21 cellular contexts compared by ENCODE assay signal in the genomic region with DNA sequence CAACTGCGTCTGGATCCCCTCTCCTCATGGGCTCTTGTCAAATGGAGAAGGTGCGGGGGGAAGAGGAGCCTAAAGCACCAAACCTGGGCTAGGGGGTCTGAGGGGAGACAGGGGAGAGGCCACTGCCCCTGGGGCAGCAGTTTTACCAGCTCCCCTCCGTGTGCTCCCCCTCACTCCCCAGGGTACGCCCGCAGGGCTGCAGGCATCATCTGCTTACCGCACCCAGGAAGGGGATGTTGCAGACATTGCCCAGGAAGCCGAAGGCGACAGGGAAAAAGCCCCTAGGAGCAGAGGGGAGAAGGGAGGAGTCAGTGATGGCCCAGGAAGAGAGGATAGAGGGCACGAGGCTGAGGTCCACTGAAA. TPM values are rescaled to one million over a fixed set of nuclear protein-coding genes. Genes with fewer than 3 reads are reported as not detected.
DNase-seq lines count a peak whose midpoint lies in the region; ATAC-seq, FAIRE-seq and TF ChIP-seq lines count a peak whose summit lies in the region.
"Had no signal": no experiment of that assay in that cellular context is flagged by ENCODE, and none has a peak within 500 bp of the region (broad histone marks: within the 10 kb centered on the region; RNA-seq: fewer than 3 reads in every experiment).

No MANE protein-coding gene starts in this region.

- H3K27ac ChIP-seq in AG04450 (ENCODE audit: low read depth, low read length), result peak overlapping the region; percentile 63
- no peak overlapping the region; the same call in 1 of the 2 replicates for H3K27ac ChIP-seq in H1 (ENCODE audit: low read depth, low read length)
- H3K27ac ChIP-seq: esophagus squamous epithelium, skin epidermis, suprapubic skin had no signal

- no peak overlapping the region for H2BK120ac ChIP-seq in H1 (replicated peaks; ENCODE audit: low read depth, low read length)

- H3K36me3 Mint-ChIP-seq in HFFc6 (ENCODE audit: low read depth) (no peaks in the 10 kb centered on the region), nephron (ENCODE audit: low read depth) (no peaks in the 10 kb centered on the region)
- H3K36me3 Mint-ChIP-seq: CD8-positive, alpha-beta memory T cell; naive B cell had no signal

- no peak overlapping the region for H3K23ac ChIP-seq in H1 (ENCODE audit: insufficient read length)

- H3K9me3 ChIP-seq in AG04450 (ENCODE audit: control insufficient read depth, insufficient read depth, low read length) (no peaks in the 10 kb centered on the region), H1 (ENCODE audit: insufficient read depth in 2 of 2, low read depth in 1 of 2, low read length in 1 of 2) (no peaks in the 10 kb centered on the region)
- H3K9me3 ChIP-seq: adrenal gland, esophagus squamous epithelium, suprapubic skin had no signal

- H3K27me3 Mint-ChIP-seq in HFFc6 (ENCODE audit: insufficient read depth), result no peaks in the 10 kb centered on the region
- peaks cover 28% of the 10 kb centered on the region for H3K27me3 Mint-ChIP-seq in nephron (ENCODE audit: low read depth)

- H3K18ac ChIP-seq in H1 (ENCODE audit: extremely low read depth, low read length), result no peak overlapping the region

- H3K4me2 ChIP-seq in H1 (ENCODE audit: insufficient read depth in 1 of 2, low read depth in 2 of 2, low read length in 2 of 2), result no peak overlapping the region

- H2BK15ac ChIP-seq in H1 (ENCODE audit: low read length), result no peak overlapping the region

- peaks cover 5% of the 10 kb centered on the region for H3K79me1 ChIP-seq in H1 (ENCODE audit: low read depth, low read length)

- H4K5ac ChIP-seq in H1 (ENCODE audit: insufficient read length, low read depth, low read length), result no peak overlapping the region

- peaks cover 59% of the 10 kb centered on the region for H3K4me1 Mint-ChIP-seq in HFFc6 (ENCODE audit: low read depth)
- peaks cover 15% of the 10 kb centered on the region for H3K4me1 Mint-ChIP-seq in nephron

- H3K14ac ChIP-seq in H1 (ENCODE audit: insufficient read length), result no peak overlapping the region

- no peak for TF ChIP-seq EP300 in H1 (IDR thresholded peaks at IDR 0.05; ENCODE audit: borderline replicate concordance in 1 of 2, low read depth in 2 of 2, low read length in 2 of 2)

- H3K4me3 Mint-ChIP-seq in HFFc6, result no peak overlapping the region
- no peak overlapping the region for H3K4me3 Mint-ChIP-seq in nephron
- H3K4me3 Mint-ChIP-seq: CD8-positive, alpha-beta memory T cell had no signal

- no peak overlapping the region for H2AK5ac ChIP-seq in H1 (ENCODE audit: low read depth, low read length)

- TF ChIP-seq POLR2A in H1 (IDR thresholded peaks at IDR 0.05; ENCODE audit: control extremely low read depth in 1 of 2, low read depth in 2 of 2, low read length in 2 of 2), result no peak

- H3K4ac ChIP-seq in H1 (replicated peaks; ENCODE audit: insufficient read length, low read depth, low read length), result no peak overlapping the region

- H4K20me1 ChIP-seq in H1 (replicated peaks in 1 of 2; ENCODE audit: control insufficient read depth in 1 of 2, insufficient read depth in 2 of 2, low read length in 2 of 2), result peaks cover 0 to 6% of the 10 kb centered on the region in 2 experiments

- WGBS in H1 (ENCODE audit: extremely low coverage in 1 of 2, insufficient coverage in 1 of 2, insufficient read length in 1 of 2, insufficient replicate concordance in 2 of 2, low coverage in 1 of 2, low lambda C conversion rate in 2 of 2, missing lambda C conversion rate in 1 of 2), 2 experiments, result 80% methylated on average over 9 of the region's 9 CpGs; no CpG with 5 or more reads in 1 of the 2 experiments

- H3K9me3 Mint-ChIP-seq in HFFc6 (no peaks in the 10 kb centered on the region), nephron (no peaks in the 10 kb centered on the region)
- H3K9me3 Mint-ChIP-seq: CD8-positive, alpha-beta memory T cell; naive B cell had no signal

- POLR2A ChIA-PET in AG04450 (lab: Yijun Ruan, JAX), result interaction anchor here (0.9 to 1.0 kb wide), 2 partner anchors 8 to 27 kb away, joined by 4 to 5 read pairs; no protein-coding TSS in a partner anchor
- POLR2A ChIA-PET in H1 (lab: Charles Lee; ENCODE audit: partially characterized antibody), result interaction anchor here (1.8 kb wide), 1 partner anchor 10 kb away, joined by 10 read pairs; no protein-coding TSS in a partner anchor

- H3K56ac ChIP-seq in H1 (replicated peaks; ENCODE audit: insufficient read length, low read depth, low read length), result no peak overlapping the region

- H3K4me1 ChIP-seq in H1 (replicated peaks in 1 of 4; ENCODE audit: control insufficient read depth in 3 of 4, insufficient read depth in 4 of 4, low read length in 3 of 4), result peaks cover 0 to 5% (median 0%) of the 10 kb centered on the region in 4 experiments; a peak in 3 of 7 replicates
- H3K4me1 ChIP-seq: adrenal gland had no signal

- no peak overlapping the region for H3K9ac ChIP-seq in H1 (replicated peaks in 1 of 4; ENCODE audit: extremely low read depth in 1 of 4, low read depth in 3 of 4, low read length in 3 of 4)

- H3K4me3 ChIP-seq in AG04450 (ENCODE audit: low read depth, low read length), result no peak overlapping the region
- no peak overlapping the region for H3K4me3 ChIP-seq in H1 (ENCODE audit: extremely low read depth in 1 of 4, insufficient read depth in 2 of 4, low read depth in 3 of 4, low read length in 4 of 4)
- H3K4me3 ChIP-seq: adrenal gland, esophagus squamous epithelium, skin epidermis, suprapubic skin had no signal

- no peak overlapping the region for H2BK20ac ChIP-seq in H1 (ENCODE audit: low read length)

- no peak for ATAC-seq in activated CD4-positive, CD25-positive, alpha-beta regulatory T cell treated with anti-CD3 and anti-CD28 coated beads, Interleukin-2, amount 50 U/mL, for 24 hours
- ATAC-seq in HG02759 (IDR thresholded peaks at IDR 0.05; ENCODE audit: unreplicated experiment), result no peak

- TF ChIP-seq CTCF in AG04450 (IDR thresholded peaks at IDR 0.05; ENCODE audit: low read depth, low read length), result no peak
- TF ChIP-seq CTCF in HFFc6 (IDR thresholded peaks at IDR 0.05), result no peak
- TF ChIP-seq CTCF in H1 (IDR thresholded peaks at IDR 0.05; ENCODE audit: control extremely low read depth in 1 of 3, insufficient read depth in 1 of 3, low read depth in 1 of 3, low read length in 3 of 3), result no peak
- no peak for TF ChIP-seq CTCF in nephron (IDR thresholded peaks at IDR 0.05; ENCODE audit: unreplicated experiment in 3 of 3)

- H2AFZ ChIP-seq in H1 (ENCODE audit: low read length), result no peak overlapping the region

- peak overlapping the region; percentile 69; the same call in 1 of the 2 replicates for H2BK12ac ChIP-seq in H1 (ENCODE audit: low read depth, low read length)

- H3K27ac Mint-ChIP-seq in HFFc6 (peak overlapping the region; percentile 72), nephron (peak overlapping the region in 2 of 3 experiments; percentile 13 to 18)
- H3K27ac Mint-ChIP-seq: CD8-positive, alpha-beta memory T cell; naive B cell had no signal

- H3K79me2 ChIP-seq in H1 (ENCODE audit: control insufficient read depth in 1 of 2, insufficient read depth in 2 of 2, low read length in 2 of 2), result no peaks in the 10 kb centered on the region

- no peak overlapping the region for H2BK5ac ChIP-seq in H1 (ENCODE audit: low read depth, low read length)

- CTCF ChIA-PET in AG04450 (lab: Charles Lee), result interaction anchor here (1.0 to 4.1 kb wide), 9 partner anchors 8 to 199 kb away, joined by 3 to 47 read pairs (median 6); a partner anchor contains a TSS
- CTCF ChIA-PET in H1 (lab: Charles Lee; ENCODE audit: partially characterized antibody), result interaction anchor here (0.5 to 12.6 kb wide), 23 partner anchors 8 to 340 kb away, joined by 3 to 360 read pairs (median 4); a partner anchor contains a TSS

- no peak overlapping the region for H4K8ac ChIP-seq in H1 (ENCODE audit: extremely low read depth, insufficient read depth, low read length)

- no peak for TF ChIP-seq RAD21 in H1 (IDR thresholded peaks at IDR 0.05 in 1 of 2, conservative IDR thresholded peaks at IDR 0.05 in 1 of 2; ENCODE audit: low read depth in 2 of 2, low read length in 2 of 2)

- no peaks in the 10 kb centered on the region; a peak in 1 of 8 replicates for H3K36me3 ChIP-seq in H1 (ENCODE audit: control insufficient read depth in 2 of 4, insufficient read depth in 4 of 4, low read length in 3 of 4)
- H3K36me3 ChIP-seq: adrenal gland, esophagus squamous epithelium, suprapubic skin had no signal

- peaks cover 7% of the 10 kb centered on the region for H3K23me2 ChIP-seq in H1 (ENCODE audit: low read depth, low read length)

- DNase-seq in AG04450 (ENCODE audit: low read depth, low spot score) (no peak), HFFc6 (no peak), H1 (ENCODE audit: low read depth in 1 of 2, low spot score in 2 of 2) (no peak), DMS 273 treated with DMSO at 0.1 percent for 48 hours (lab: John Stamatoyannopoulos, UW) (no peak), NAMALWA (ENCODE audit: low spot score) (no peak)
- DNase-seq: activated CD8-positive, alpha-beta memory T cell treated with anti-CD3 and anti-CD28 coated beads, Interleukin-2, amount 50 U/mL, for 48 hours; activated gamma-delta T cell; CD8-positive, alpha-beta memory T cell; esophagus squamous epithelium; KG1; naive B cell; NCI-H187 treated with DMSO at 0.1 percent for 48 hours; T-helper 1 cell had no signal

- H4K91ac ChIP-seq in H1 (replicated peaks; ENCODE audit: insufficient read length, low read length), result no peak overlapping the region

- FAIRE-seq in H1 (lab: Jason Lieb, UNC), result no peak

- H3K27me3 ChIP-seq in AG04450 (ENCODE audit: control insufficient read depth, insufficient read depth, low read length) (no peaks in the 10 kb centered on the region), H1 (replicated peaks in 1 of 4; ENCODE audit: control insufficient read depth in 3 of 4, extremely low read depth in 1 of 4, insufficient read depth in 3 of 4, low read length in 3 of 4) (no peaks in the 10 kb centered on the region)
- H3K27me3 ChIP-seq: adrenal gland, suprapubic skin had no signal

RNA-seq across cellular contexts. Expression of a gene that starts 2.7 kb away (rescaled TPM):
- 3.4 and 7.0 TPM in 2 replicates for polyA plus RNA-seq in AG04450 (2011; rRNA removed)
- 2.0 and 3.2 TPM in 2 replicates for polyA minus RNA-seq in AG04450 (2011; rRNA and poly(A)+ RNA removed)
- 1 to 10 TPM; 2.6 to 4.3 (median 3.6) TPM for total RNA-seq in HFFc6 (2021; fragmentation: NEBNext Ultra II Directional; extraction: Animal tissue kit (Norgen Biotek cat#: 25700))
- 0.88 TPM in 1 of 2 replicates, not detected in the other for total RNA-seq in H1 (2021; fragmentation: NEBNext Ultra II Directional; extraction: Animal tissue kit (Norgen Biotek cat#: 25700))
- polyA plus RNA-seq in H1 (2011; rRNA removed), result 0.71 and 0.83 TPM in 2 replicates
- 0.59 TPM for polyA plus RNA-seq in H1 (2011; cell fraction: cytosol; rRNA removed)
- 0.50 TPM for polyA plus RNA-seq in H1 (2011; cell fraction: nucleus; rRNA removed)
- 0.37 TPM in 1 of 4 replicates, not detected in the others for polyA plus RNA-seq in H1 (2012, experiment 1 of 2)
- 0.51 TPM for polyA plus RNA-seq in H1 (2012, experiment 2 of 2)
- polyA plus RNA-seq in H1 (2013, experiment 1 of 2), result 0.32 TPM
- 0.07 TPM for polyA plus RNA-seq in H1 (2013, experiment 2 of 2)
- not detected in 2 replicates for polyA minus RNA-seq in H1 (2011; rRNA and poly(A)+ RNA removed)
- polyA minus RNA-seq in H1 (2011; cell fraction: cytosol; rRNA and poly(A)+ RNA removed), result not detected
- polyA minus RNA-seq in H1 (2011; cell fraction: nucleus; rRNA and poly(A)+ RNA removed), result not detected
- total RNA-seq: adrenal gland; CD8-positive, alpha-beta memory T cell; esophagus squamous epithelium; lower leg skin; osteocyte; suprapubic skin had no signal
- polyA plus RNA-seq: CD8-positive, alpha-beta memory T cell had no signal

RNA-seq across cellular contexts. Expression of a gene that starts 14.8 kb away (rescaled TPM):
- polyA plus RNA-seq in AG04450 (2011; rRNA removed), result not detected in 2 replicates
- polyA minus RNA-seq in AG04450 (2011; rRNA and poly(A)+ RNA removed), result not detected in 2 replicates
- not detected for total RNA-seq in HFFc6 (2021; fragmentation: NEBNext Ultra II Directional; extraction: Animal tissue kit (Norgen Biotek cat#: 25700))
- total RNA-seq in H1 (2021; fragmentation: NEBNext Ultra II Directional; extraction: Animal tissue kit (Norgen Biotek cat#: 25700)), result 6.9 and 7.5 TPM in 2 replicates
- 8.5 and 9.5 TPM in 2 replicates for polyA plus RNA-seq in H1 (2011; rRNA removed)
- polyA plus RNA-seq in H1 (2011; cell fraction: cytosol; rRNA removed), result 8.6 TPM
- 14.3 TPM for polyA plus RNA-seq in H1 (2011; cell fraction: nucleus; rRNA removed)
- polyA plus RNA-seq in H1 (2012, experiment 1 of 2), result 8.0 to 8.9 TPM (median 8.3 TPM) in 4 replicates
- 8.8 TPM for polyA plus RNA-seq in H1 (2012, experiment 2 of 2)
- polyA plus RNA-seq in H1 (2013, experiment 1 of 2), result 5.5 TPM
- polyA plus RNA-seq in H1 (2013, experiment 2 of 2), result 7.7 TPM
- polyA minus RNA-seq in H1 (2011; rRNA and poly(A)+ RNA removed), result 2.3 and 3.5 TPM in 2 replicates
- polyA minus RNA-seq in H1 (2011; cell fraction: cytosol; rRNA and poly(A)+ RNA removed), result 2.3 TPM
- 7.8 TPM for polyA minus RNA-seq in H1 (2011; cell fraction: nucleus; rRNA and poly(A)+ RNA removed)
- total RNA-seq: CD8-positive, alpha-beta memory T cell; osteocyte; suprapubic skin had no signal
- polyA plus RNA-seq: CD8-positive, alpha-beta memory T cell had no signal

RNA-seq across cellular contexts. Expression of a gene that starts 32.8 kb away (rescaled TPM):
- polyA plus RNA-seq in AG04450 (2011; rRNA removed), result 0.72 and 0.94 TPM in 2 replicates
- polyA minus RNA-seq in AG04450 (2011; rRNA and poly(A)+ RNA removed), result 0.23 TPM in 1 of 2 replicates, not detected in the other
- under 1 TPM in 5 of 6 experiments, not detected in 1; 0.17 to 0.39 (median 0.34) TPM for total RNA-seq in HFFc6 (2021; fragmentation: NEBNext Ultra II Directional; extraction: Animal tissue kit (Norgen Biotek cat#: 25700))
- total RNA-seq in H1 (2021; fragmentation: NEBNext Ultra II Directional; extraction: Animal tissue kit (Norgen Biotek cat#: 25700)), result not detected in 2 replicates
- 0.05 and 0.11 TPM in 2 replicates for polyA plus RNA-seq in H1 (2011; rRNA removed)
- not detected for polyA plus RNA-seq in H1 (2011; cell fraction: cytosol; rRNA removed)
- not detected for polyA plus RNA-seq in H1 (2011; cell fraction: nucleus; rRNA removed)
- 0.12 TPM in 1 of 4 replicates, not detected in the others for polyA plus RNA-seq in H1 (2012, experiment 1 of 2)
- polyA plus RNA-seq in H1 (2012, experiment 2 of 2), result not detected
- polyA plus RNA-seq in H1 (2013, experiment 1 of 2), result 0.06 TPM
- 0.04 TPM for polyA plus RNA-seq in H1 (2013, experiment 2 of 2)
- 0.38 TPM in 1 of 2 replicates, not detected in the other for polyA minus RNA-seq in H1 (2011; rRNA and poly(A)+ RNA removed)
- not detected for polyA minus RNA-seq in H1 (2011; cell fraction: cytosol; rRNA and poly(A)+ RNA removed)
- not detected for polyA minus RNA-seq in H1 (2011; cell fraction: nucleus; rRNA and poly(A)+ RNA removed)
- total RNA-seq: CD8-positive, alpha-beta memory T cell; osteocyte had no signal
- polyA plus RNA-seq: CD8-positive, alpha-beta memory T cell had no signal

RNA-seq across cellular contexts. Expression of a gene that starts 47.1 kb away (rescaled TPM):
- 25.1 and 25.6 TPM in 2 replicates for polyA plus RNA-seq in AG04450 (2011; rRNA removed)
- polyA minus RNA-seq in AG04450 (2011; rRNA and poly(A)+ RNA removed), result 25.6 and 33.5 TPM in 2 replicates
- total RNA-seq in HFFc6 (2021; fragmentation: NEBNext Ultra II Directional; extraction: Animal tissue kit (Norgen Biotek cat#: 25700)), result 1 to 10 TPM; 3.1 to 6.3 (median 3.9) TPM
- total RNA-seq in H1 (2021; fragmentation: NEBNext Ultra II Directional; extraction: Animal tissue kit (Norgen Biotek cat#: 25700)), result 20.1 and 23.1 TPM in 2 replicates
- polyA plus RNA-seq in H1 (2011; rRNA removed), result 24.5 and 26.7 TPM in 2 replicates
- polyA plus RNA-seq in H1 (2011; cell fraction: cytosol; rRNA removed), result 22.8 TPM
- 23.2 TPM for polyA plus RNA-seq in H1 (2011; cell fraction: nucleus; rRNA removed)
- polyA plus RNA-seq in H1 (2012, experiment 1 of 2), result 14.3 to 19.9 TPM (median 18.7 TPM) in 4 replicates
- 23.9 TPM for polyA plus RNA-seq in H1 (2012, experiment 2 of 2)
- 11.3 TPM for polyA plus RNA-seq in H1 (2013, experiment 1 of 2)
- 11.4 TPM for polyA plus RNA-seq in H1 (2013, experiment 2 of 2)
- 31.5 and 38.8 TPM in 2 replicates for polyA minus RNA-seq in H1 (2011; rRNA and poly(A)+ RNA removed)
- polyA minus RNA-seq in H1 (2011; cell fraction: cytosol; rRNA and poly(A)+ RNA removed), result 11.0 TPM
- polyA minus RNA-seq in H1 (2011; cell fraction: nucleus; rRNA and poly(A)+ RNA removed), result 10.8 TPM
